Comparison of ENCODE assay signal across 7 cellular contexts in genomic region chr22:48545976-48546375, GRCh38.
"Had no signal": no experiment of that assay in that cellular context is flagged by ENCODE, and none has a peak within 500 bp of the region (broad histone marks: within the 10 kb centered on the region; RNA-seq: fewer than 3 reads in every experiment).

No MANE protein-coding gene starts in this region.

- DNase-seq: GM23248, GOT3, H9, HCEC 1CT, IMR-90, KG1 had no signal

- H3K9ac ChIP-seq: GM23248 had no signal

- H3K9me3 Mint-ChIP-seq: H9 had no signal

- H3K4me3 ChIP-seq: GM23248, K562 had no signal

- H3K27ac ChIP-seq: GM23248 had no signal

- H3K27ac Mint-ChIP-seq: H9 had no signal

- H2AFZ ChIP-seq: GM23248 had no signal

- H3K4me3 Mint-ChIP-seq: H9 had no signal
